In genomic region chr1:94634977-94635416, GRCh38 we compare ENCODE assay signal across 1 cellular context.
TF ChIP-seq lines count a peak whose summit lies in the region.

No MANE protein-coding gene starts in this region.

TF ChIP-seq in K562, 482 proteins besides CTCF, POLR2A, EP300 and RAD21 (continued from another document and continues in another):
- TF ChIP-seq ZNF274 (IDR thresholded peaks at IDR 0.05; ENCODE audit: borderline replicate concordance, low read depth, low read length) (peak; percentile 46; the same call in 1 of the 2 replicates), U2AF2 (optimal IDR thresholded peaks at IDR 0.05; ENCODE audit: low read depth, low read length) (no peak), SRSF9 (IDR thresholded peaks at IDR 0.05; ENCODE audit: borderline replicate concordance, low read depth, low read length) (no peak), ZNF668 (CRISPR knock-in tag; IDR thresholded peaks at IDR 0.05) (no peak), RUNX1 (IDR thresholded peaks at IDR 0.05; ENCODE audit: low read depth) (peak; percentile 88; the same call in 1 of the 2 replicates), BRCA1 (IDR thresholded peaks at IDR 0.05) (no peak), BRCA1 (CRISPR knock-in tag; IDR thresholded peaks at IDR 0.05) (no peak), XRCC4 (IDR thresholded peaks at IDR 0.05; ENCODE audit: extremely low read depth, insufficient read depth, insufficient read length) (no peak), NELFE (IDR thresholded peaks at IDR 0.05; ENCODE audit: insufficient read depth, insufficient read length) (no peak), CBFA2T3 (IDR thresholded peaks at IDR 0.05) (peak; percentile 98), GABPB1 (CRISPR knock-in tag; IDR thresholded peaks at IDR 0.05) (no peak), CBX1 (IDR thresholded peaks at IDR 0.05; ENCODE audit: low read depth) (no peak), ZNF398 (CRISPR knock-in tag; IDR thresholded peaks at IDR 0.05) (no peak), TFAP4 (CRISPR knock-in tag; IDR thresholded peaks at IDR 0.05; ENCODE audit: borderline replicate concordance) (peak; percentile 59; the same call in 1 of the 2 replicates), DEAF1 (CRISPR knock-in tag; IDR thresholded peaks at IDR 0.05) (no peak), PPARD (CRISPR knock-in tag; IDR thresholded peaks at IDR 0.05) (no peak), NCOA4 (IDR thresholded peaks at IDR 0.05; ENCODE audit: partially characterized antibody) (no peak), SOX6 (IDR thresholded peaks at IDR 0.05) (peak; percentile 89), XRCC3 (IDR thresholded peaks at IDR 0.05) (no peak), HDAC2 (IDR thresholded peaks at IDR 0.05) (no peak), FOXP4 (CRISPR knock-in tag; IDR thresholded peaks at IDR 0.05; ENCODE audit: borderline replicate concordance) (no peak), RREB1 (CRISPR knock-in tag; IDR thresholded peaks at IDR 0.05) (no peak), GTF2A2 (tag; IDR thresholded peaks at IDR 0.05) (no peak), MYBL2 (IDR thresholded peaks at IDR 0.05; ENCODE audit: low read depth) (no peak), MYBL2 (CRISPR knock-in tag; IDR thresholded peaks at IDR 0.05; ENCODE audit: borderline replicate concordance) (no peak), ZNF584 (CRISPR knock-in tag; IDR thresholded peaks at IDR 0.05; ENCODE audit: low read depth) (no peak; the same call in 1 of the 2 replicates), DPF2 (IDR thresholded peaks at IDR 0.05) (peak; percentile 89), PBX2 (CRISPR knock-in tag; IDR thresholded peaks at IDR 0.05; ENCODE audit: low read depth) (no peak), PBX2 (tag; conservative IDR thresholded peaks at IDR 0.05; ENCODE audit: low read depth) (no peak), POLR2H (tag; IDR thresholded peaks at IDR 0.05; ENCODE audit: low read depth) (no peak), ZEB2 (IDR thresholded peaks at IDR 0.05) (no peak), ELF1 (tag; IDR thresholded peaks at IDR 0.05) (no peak), ATF3 (IDR thresholded peaks at IDR 0.05) (no peak), ATF3 (CRISPR knock-in tag; conservative IDR thresholded peaks at IDR 0.05) (no peak), E2F1 (CRISPR knock-in tag; IDR thresholded peaks at IDR 0.05) (no peak), SIX5 (IDR thresholded peaks at IDR 0.05; ENCODE audit: borderline replicate concordance in 1 of 2, insufficient read depth in 1 of 2, low read depth in 1 of 2, low read length in 2 of 2) (no peak), PRDM10 (IDR thresholded peaks at IDR 0.05; ENCODE audit: partially characterized antibody) (no peak), GTF2B (IDR thresholded peaks at IDR 0.05; ENCODE audit: extremely low read depth, insufficient read length) (no peak), ZBED1 (IDR thresholded peaks at IDR 0.05) (no peak; the same call in 1 of the 2 replicates)
